Comparison of ENCODE assay signal across 30 cellular contexts in genomic region chr17:67460097-67460496, GRCh38.
DNase-seq lines count a peak whose midpoint lies in the region; ATAC-seq and TF ChIP-seq lines count a peak whose summit lies in the region.
"Had no signal": no experiment of that assay in that cellular context is flagged by ENCODE, and none has a peak within 500 bp of the region (broad histone marks: within the 10 kb centered on the region; RNA-seq: fewer than 3 reads in every experiment).

No MANE protein-coding gene starts in this region.

- no peak overlapping the region for H3K9ac ChIP-seq in neural progenitor cell
- H3K9ac ChIP-seq: GM23248 had no signal

- no peak overlapping the region for H3K4me3 ChIP-seq in neural progenitor cell
- no peak overlapping the region for H3K4me3 ChIP-seq in breast epithelium
- H3K4me3 ChIP-seq: esophagus muscularis mucosa, GM23248, heart right ventricle, Peyer's patch, psoas muscle, sigmoid colon, uterus had no signal

- H3K27me3 Mint-ChIP-seq in activated CD8-positive, alpha-beta T cell treated with anti-CD3 and anti-CD28 coated beads for 36 hours = no peaks in the 10 kb centered on the region
- no peaks in the 10 kb centered on the region for H3K27me3 Mint-ChIP-seq in activated CD8-positive, alpha-beta T cell treated with anti-CD3 and anti-CD28 coated beads, Interleukin-2, amount 10 ng/mL, durations not matched to agents 7 days and 5 days (ENCODE audit: low read depth)
- H3K27me3 Mint-ChIP-seq in central memory CD8-positive, alpha-beta T cell = no peaks in the 10 kb centered on the region
- peaks cover 2% of the 10 kb centered on the region for H3K27me3 Mint-ChIP-seq in neural progenitor cell (ENCODE audit: insufficient read depth, low read depth)
- H3K27me3 Mint-ChIP-seq: CD4-positive, alpha-beta memory T cell; stimulated activated naive B cell treated with anti-CD40 and anti-IgM and Interleukin-4, amounts not matched to agents 10 μg/mL and 1 μg/mL and 100 μg/mL, for 72 hours had no signal

- peak overlapping the region; percentile 48 for H3K4me2 ChIP-seq in neural progenitor cell

- H3K79me2 ChIP-seq in neural progenitor cell (ENCODE audit: low read depth) = no peaks in the 10 kb centered on the region

- H3K27ac ChIP-seq in neural progenitor cell (peak overlapping the region; percentile 58), breast epithelium (no peak overlapping the region)
- H3K27ac ChIP-seq: esophagus muscularis mucosa, GM23248, heart right ventricle, neutrophil, Peyer's patch, psoas muscle, sigmoid colon, uterus had no signal

- H4K20me1 ChIP-seq in neural progenitor cell (ENCODE audit: low read depth) = no peaks in the 10 kb centered on the region

- H3K36me3 Mint-ChIP-seq in activated CD8-positive, alpha-beta T cell treated with anti-CD3 and anti-CD28 coated beads for 36 hours (ENCODE audit: low read depth) = peaks cover 26% of the 10 kb centered on the region
- peaks cover 50% of the 10 kb centered on the region for H3K36me3 Mint-ChIP-seq in activated CD8-positive, alpha-beta T cell treated with anti-CD3 and anti-CD28 coated beads, Interleukin-2, amount 10 ng/mL, durations not matched to agents 7 days and 5 days (ENCODE audit: low read depth)
- peaks cover 8% of the 10 kb centered on the region for H3K36me3 Mint-ChIP-seq in central memory CD8-positive, alpha-beta T cell (ENCODE audit: insufficient read depth)
- peaks cover 13% of the 10 kb centered on the region for H3K36me3 Mint-ChIP-seq in neural progenitor cell

- H2AFZ ChIP-seq in neural progenitor cell (replicated peaks) = no peak overlapping the region
- H2AFZ ChIP-seq: GM23248 had no signal

- H3K27ac Mint-ChIP-seq in activated CD8-positive, alpha-beta T cell treated with anti-CD3 and anti-CD28 coated beads for 36 hours = peak overlapping the region; percentile 3
- no peak overlapping the region for H3K27ac Mint-ChIP-seq in activated CD8-positive, alpha-beta T cell treated with anti-CD3 and anti-CD28 coated beads, Interleukin-2, amount 10 ng/mL, durations not matched to agents 7 days and 5 days
- peak overlapping the region; percentile 71 for H3K27ac Mint-ChIP-seq in central memory CD8-positive, alpha-beta T cell (ENCODE audit: low read depth)
- no peak overlapping the region for H3K27ac Mint-ChIP-seq in neural progenitor cell
- H3K27ac Mint-ChIP-seq: stimulated activated naive B cell treated with anti-CD40 and anti-IgM and Interleukin-4, amounts not matched to agents 10 μg/mL and 1 μg/mL and 100 μg/mL, for 72 hours had no signal

- no peak for TF ChIP-seq POLR2A in breast epithelium (IDR thresholded peaks at IDR 0.05)

- H3K9me3 ChIP-seq in neural progenitor cell (ENCODE audit: low read depth) (peaks cover 3% of the 10 kb centered on the region), breast epithelium (peaks cover 0 to 9% of the 10 kb centered on the region in 2 donors)
- H3K9me3 ChIP-seq: neutrophil, psoas muscle, uterus had no signal

- POLR2A ChIA-PET in activated CD8-positive, alpha-beta T cell treated with anti-CD3 and anti-CD28 coated beads for 36 hours (lab: Charles Lee) = interaction anchor here (1.7 to 2.0 kb wide), 3 partner anchors 19 to 82 kb away, joined by 4 to 10 read pairs (median 6); partner anchors contain the start of gene PITPNC1
- POLR2A ChIA-PET in activated CD8-positive, alpha-beta T cell treated with anti-CD3 and anti-CD28 coated beads, Interleukin-2, amount 10 ng/mL, durations not matched to agents 7 days and 5 days (lab: Charles Lee) = interaction anchor here (0.9 to 1.7 kb wide), 4 partner anchors 18 to 81 kb away, joined by 3 to 8 read pairs (median 3); no protein-coding TSS in a partner anchor

- TF ChIP-seq CTCF in activated CD8-positive, alpha-beta T cell treated with anti-CD3 and anti-CD28 coated beads for 36 hours (IDR thresholded peaks at IDR 0.05) = no peak
- TF ChIP-seq CTCF in neural progenitor cell (IDR thresholded peaks at IDR 0.05) = no peak
- no peak for TF ChIP-seq CTCF in breast epithelium (IDR thresholded peaks at IDR 0.05)

- H3K4me1 ChIP-seq in neural progenitor cell (peaks cover 11% of the 10 kb centered on the region), breast epithelium (no peaks in the 10 kb centered on the region)
- H3K4me1 ChIP-seq: foreskin keratinocyte, Peyer's patch, psoas muscle, sigmoid colon, uterus had no signal

- H3F3A ChIP-seq in neural progenitor cell (ENCODE audit: low read depth) = peaks cover 14% of the 10 kb centered on the region

- H3K9me3 Mint-ChIP-seq in activated CD8-positive, alpha-beta T cell treated with anti-CD3 and anti-CD28 coated beads for 36 hours = peaks cover 18% of the 10 kb centered on the region
- H3K9me3 Mint-ChIP-seq in activated CD8-positive, alpha-beta T cell treated with anti-CD3 and anti-CD28 coated beads, Interleukin-2, amount 10 ng/mL, durations not matched to agents 7 days and 5 days (ENCODE audit: insufficient read depth) = peaks cover 13% of the 10 kb centered on the region
- H3K9me3 Mint-ChIP-seq in central memory CD8-positive, alpha-beta T cell = peaks cover 7% of the 10 kb centered on the region
- peaks cover 24% of the 10 kb centered on the region for H3K9me3 Mint-ChIP-seq in neural progenitor cell

- ATAC-seq in activated CD8-positive, alpha-beta T cell treated with anti-CD3 and anti-CD28 coated beads for 36 hours = no peak
- no peak for ATAC-seq in activated CD8-positive, alpha-beta T cell treated with anti-CD3 and anti-CD28 coated beads, Interleukin-2, amount 10 ng/mL, durations not matched to agents 7 days and 5 days
- ATAC-seq in central memory CD8-positive, alpha-beta T cell (replicated peaks; ENCODE audit: extremely low read depth, poor library complexity, severe bottlenecking) = no peak
- ATAC-seq: foreskin keratinocyte; left cardiac atrium; psoas muscle; stimulated activated naive B cell treated with anti-CD40 and anti-IgM and Interleukin-4, amounts not matched to agents 10 μg/mL and 1 μg/mL and 100 μg/mL, for 72 hours had no signal

- H3K27me3 ChIP-seq in neural progenitor cell (no peaks in the 10 kb centered on the region), breast epithelium (no peaks in the 10 kb centered on the region)
- H3K27me3 ChIP-seq: esophagus muscularis mucosa, foreskin keratinocyte, heart right ventricle, neutrophil, Peyer's patch, sigmoid colon, uterus had no signal

- peaks cover 73% of the 10 kb centered on the region for H3K4me1 Mint-ChIP-seq in activated CD8-positive, alpha-beta T cell treated with anti-CD3 and anti-CD28 coated beads for 36 hours (ENCODE audit: low read depth)
- H3K4me1 Mint-ChIP-seq in activated CD8-positive, alpha-beta T cell treated with anti-CD3 and anti-CD28 coated beads, Interleukin-2, amount 10 ng/mL, durations not matched to agents 7 days and 5 days (ENCODE audit: low read depth) = peaks cover 74% of the 10 kb centered on the region
- H3K4me1 Mint-ChIP-seq in central memory CD8-positive, alpha-beta T cell = peaks cover 71% of the 10 kb centered on the region
- H3K4me1 Mint-ChIP-seq in neural progenitor cell = peaks cover 6% of the 10 kb centered on the region

- CTCF ChIA-PET in activated CD8-positive, alpha-beta T cell treated with anti-CD3 and anti-CD28 coated beads for 36 hours (lab: Charles Lee) = interaction anchor here (0.9 to 2.3 kb wide), 3 partner anchors 15 to 81 kb away, joined by 4 to 10 read pairs (median 7); no protein-coding TSS in a partner anchor
- CTCF ChIA-PET in activated CD8-positive, alpha-beta T cell treated with anti-CD3 and anti-CD28 coated beads, Interleukin-2, amount 10 ng/mL, durations not matched to agents 7 days and 5 days (lab: Charles Lee) = interaction anchor here (0.8 to 5.5 kb wide), 6 partner anchors 7 to 38 kb away, joined by 3 to 34 read pairs (median 3); no protein-coding TSS in a partner anchor

- intact Hi-C loops in activated CD8-positive, alpha-beta T cell treated with anti-CD3 and anti-CD28 coated beads for 36 hours (cut with micrococcal nuclease) = no loop called here
- intact Hi-C loops in breast epithelium (cut with DNase I; ENCODE audit: low total_unique reads) = no loop called here

- DNase-seq in activated CD8-positive, alpha-beta T cell treated with anti-CD3 and anti-CD28 coated beads for 36 hours = no peak
- DNase-seq in activated CD8-positive, alpha-beta T cell treated with anti-CD3 and anti-CD28 coated beads, Interleukin-2, amount 10 ng/mL, durations not matched to agents 7 days and 5 days = no peak
- DNase-seq in NCI-H146 (lab: John Stamatoyannopoulos, UW) (peak; percentile 77), neural progenitor cell (ENCODE audit: low spot score) (peak; percentile 48), GM03348 (ENCODE audit: low spot score) (no peak), breast epithelium (ENCODE audit: low spot score in 2 of 2) (no peak)
- no peak for DNase-seq in central memory CD8-positive, alpha-beta T cell (ENCODE audit: low spot score in 2 of 2)
- DNase-seq in activated CD8-positive, alpha-beta memory T cell treated with anti-CD3 and anti-CD28 coated beads for 24 hours = no peak
- DNase-seq: activated CD4-positive, alpha-beta T cell treated with anti-CD3 and anti-CD28 coated beads, Interleukin-2, amount 50 U/mL, for 4 hours; activated CD8-positive, alpha-beta memory T cell treated with anti-CD3 and anti-CD28 coated beads, Interleukin-2, amount 50 U/mL, for 48 hours; activated effector memory CD4-positive, alpha-beta T cell treated with anti-CD3 and anti-CD28 coated beads, Interleukin-2, amount 50 U/mL, for 16 hours; AML-193; CD4-positive, alpha-beta memory T cell; cortex of kidney; DMS 273 treated with DMSO at 0.1 percent for 48 hours; foreskin keratinocyte; GM23248; heart right ventricle; left cardiac atrium; NCI-H1436; NCI-H526; Peyer's patch; psoas muscle; SHP77 treated with DMSO at 0.1 percent for 48 hours; sigmoid colon; stimulated activated CD4-positive, alpha-beta T cell treated with anti-CD3 and anti-CD28 coated beads, Interleukin-4, amount 100 ng/mL, for 24 hours; stimulated activated naive B cell treated with anti-CD40 and anti-IgM and Interleukin-4, amounts not matched to agents 10 μg/mL and 1 μg/mL and 100 μg/mL, for 72 hours; uterus had no signal

- no peaks in the 10 kb centered on the region for H3K36me3 ChIP-seq in neural progenitor cell
- no peaks in the 10 kb centered on the region for H3K36me3 ChIP-seq in breast epithelium
- H3K36me3 ChIP-seq: esophagus muscularis mucosa, heart right ventricle, neutrophil, Peyer's patch, sigmoid colon, uterus had no signal

- no peak overlapping the region for H3K4me3 Mint-ChIP-seq in activated CD8-positive, alpha-beta T cell treated with anti-CD3 and anti-CD28 coated beads for 36 hours
- H3K4me3 Mint-ChIP-seq in activated CD8-positive, alpha-beta T cell treated with anti-CD3 and anti-CD28 coated beads, Interleukin-2, amount 10 ng/mL, durations not matched to agents 7 days and 5 days = no peak overlapping the region
- H3K4me3 Mint-ChIP-seq in central memory CD8-positive, alpha-beta T cell = no peak overlapping the region
- no peak overlapping the region for H3K4me3 Mint-ChIP-seq in neural progenitor cell
- H3K4me3 Mint-ChIP-seq: CD4-positive, alpha-beta memory T cell; stimulated activated naive B cell treated with anti-CD40 and anti-IgM and Interleukin-4, amounts not matched to agents 10 μg/mL and 1 μg/mL and 100 μg/mL, for 72 hours had no signal

Comparison
In these comparisons a context has a peak if more than half of its experiments do, and no peak if none do; other contexts are left out.
1. H3K27ac Mint-ChIP-seq: peak in activated CD8-positive, alpha-beta T cell treated with anti-CD3 and anti-CD28 coated beads for 36 hours (single experiment) and central memory CD8-positive, alpha-beta T cell (single experiment); none in activated CD8-positive, alpha-beta T cell treated with anti-CD3 and anti-CD28 coated beads, Interleukin-2, amount 10 ng/mL, durations not matched to agents 7 days and 5 days (single experiment) and neural progenitor cell (single experiment).
2. DNase-seq: peak in NCI-H146 (single experiment) and neural progenitor cell (single experiment); none in activated CD8-positive, alpha-beta T cell treated with anti-CD3 and anti-CD28 coated beads for 36 hours (single experiment), activated CD8-positive, alpha-beta T cell treated with anti-CD3 and anti-CD28 coated beads, Interleukin-2, amount 10 ng/mL, durations not matched to agents 7 days and 5 days (single experiment), central memory CD8-positive, alpha-beta T cell (0 of 2), GM03348 (single experiment), activated CD8-positive, alpha-beta memory T cell treated with anti-CD3 and anti-CD28 coated beads for 24 hours (single experiment) and breast epithelium (0 of 2).